ENCODE assay signal across 15 cellular contexts in the genomic region with DNA sequence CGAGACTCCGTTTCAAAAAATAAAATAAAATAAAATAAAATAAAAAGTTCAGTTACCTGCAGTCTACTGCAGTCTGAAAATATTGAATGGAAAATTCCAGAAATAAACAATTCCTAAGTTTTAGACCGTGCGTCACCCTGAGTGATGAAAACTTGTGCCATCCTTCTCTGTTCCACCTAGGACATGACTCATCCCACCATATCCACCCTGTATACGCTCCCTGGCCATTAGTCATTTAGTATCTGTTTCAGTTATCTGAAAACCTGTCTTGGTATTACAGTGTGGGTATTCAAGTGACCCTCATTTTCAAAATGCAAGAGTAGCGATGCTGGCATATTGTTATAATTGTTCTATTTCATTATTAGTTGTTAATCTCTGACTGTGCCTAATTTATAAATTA. TPM values are rescaled to one million over a fixed set of nuclear protein-coding genes. Genes with fewer than 3 reads are reported as not detected.
DNase-seq lines count a peak whose midpoint lies in the region; ATAC-seq and TF ChIP-seq lines count a peak whose summit lies in the region.
"Had no signal": no experiment of that assay in that cellular context is flagged by ENCODE, and none has a peak within 500 bp of the region (broad histone marks: within the 10 kb centered on the region; RNA-seq: fewer than 3 reads in every experiment).

No MANE protein-coding gene starts in this region.

- POLR2A ChIA-PET in activated CD4-positive, alpha-beta T cell treated with anti-CD3 and anti-CD28 coated beads for 36 hours (lab: Charles Lee), result interaction anchor here (0.6 to 1.0 kb wide), 2 partner anchors 15 to 42 kb away, joined by 3 read pairs; no protein-coding TSS in a partner anchor
- POLR2A ChIA-PET in PC-3 (lab: Charles Lee; ENCODE audit: unreplicated experiment), result interaction anchor here (0.6 to 0.8 kb wide), 2 partner anchors 175 to 238 kb away, joined by 3 to 5 read pairs; no protein-coding TSS in a partner anchor

- in situ Hi-C loops in mammary epithelial cell (cut with MboI; ENCODE audit: low sequenced_read_pairs in 2 of 2), result loop anchor here (5.0 kb wide), 2 partner anchors 42 to 47 kb away; no protein-coding TSS in a partner anchor

- peaks cover 1% of the 10 kb centered on the region for H3K9me3 Mint-ChIP-seq in activated CD4-positive, alpha-beta T cell treated with anti-CD3 and anti-CD28 coated beads for 36 hours (ENCODE audit: low read depth)

- no peak for DNase-seq in activated CD4-positive, alpha-beta T cell treated with anti-CD3 and anti-CD28 coated beads for 36 hours
- DNase-seq in activated CD4-positive, alpha-beta T cell treated with anti-CD3 and anti-CD28 coated beads, Interleukin-2, amount 50 U/mL, for 1 hour, result no peak
- DNase-seq in PC-3 (peak; percentile 92), mammary epithelial cell (peak; percentile 95), renal cortical epithelial cell (ENCODE audit: low read depth) (peak; percentile 60), NCI-H1105 (lab: John Stamatoyannopoulos, UW) (no peak), SKM-1 (lab: John Stamatoyannopoulos, UW; ENCODE audit: unreplicated experiment) (no peak)
- DNase-seq: activated naive CD8-positive, alpha-beta T cell treated with anti-CD3 and anti-CD28 coated beads, Interleukin-2, amount 10 ng/mL, durations not matched to agents 7 days and 5 days; cortex of kidney; NCI-H526 treated with DMSO at 0.1 percent for 48 hours; Right ventricle myocardium superior; spleen had no signal

- peak overlapping the region; percentile 90 for H3K27ac ChIP-seq in PC-3 (ENCODE audit: low read length)
- peak overlapping the region; percentile 100 for H3K27ac ChIP-seq in mammary epithelial cell (ENCODE audit: insufficient read depth, low read depth, low read length)
- H3K27ac ChIP-seq: neutrophil, spleen had no signal

- CTCF ChIA-PET in activated CD4-positive, alpha-beta T cell treated with anti-CD3 and anti-CD28 coated beads for 36 hours (lab: Charles Lee), result interaction anchor here (0.6 to 1.7 kb wide), 6 partner anchors 12 to 195 kb away, joined by 3 to 12 read pairs (median 4); partner anchors contain the start of gene TEX48
- CTCF ChIA-PET in PC-3 (lab: Charles Lee), result no interaction called here
- CTCF ChIA-PET in mammary epithelial cell (lab: Charles Lee; ENCODE audit: low non-redundant PET), result interaction anchor here (0.6 kb wide), 1 partner anchor 298 kb away, joined by 7 read pairs; no protein-coding TSS in a partner anchor

- 28% methylated on average over 6 of the region's 6 CpGs for WGBS in mammary epithelial cell (ENCODE audit: low coverage, missing lambda C conversion rate)

- no peaks in the 10 kb centered on the region for H3K9me3 ChIP-seq in PC-3 (ENCODE audit: low read length)
- no peaks in the 10 kb centered on the region for H3K9me3 ChIP-seq in mammary epithelial cell (replicated peaks; ENCODE audit: insufficient read depth, low read length)
- H3K9me3 ChIP-seq: neutrophil had no signal

- intact Hi-C loops in activated CD4-positive, alpha-beta T cell treated with anti-CD3 and anti-CD28 coated beads for 36 hours (cut with DNase I, micrococcal nuclease), result loop anchor here (1.0 to 10.0 kb wide), 3 partner anchors 15 to 791 kb away; no protein-coding TSS in a partner anchor
- intact Hi-C loops in PC-3 (cut with micrococcal nuclease) (loop anchor here (1.0 to 2.0 kb wide), 3 partner anchors 15 to 48 kb away; no protein-coding TSS in a partner anchor), mammary epithelial cell (cut with micrococcal nuclease) (loop anchor here (1.0 to 5.0 kb wide), 5 partner anchors 43 to 383 kb away; partner anchors contain the start of gene TNC)

- H3K36me3 ChIP-seq in PC-3 (ENCODE audit: low read depth, low read length) (no peaks in the 10 kb centered on the region), mammary epithelial cell (ENCODE audit: insufficient read depth, low read length) (no peaks in the 10 kb centered on the region)
- H3K36me3 ChIP-seq: neutrophil, spleen had no signal

- no peak for TF ChIP-seq CTCF in PC-3 (conservative IDR thresholded peaks at IDR 0.05; ENCODE audit: low read depth, low read length)
- no peak for TF ChIP-seq CTCF in mammary epithelial cell (conservative IDR thresholded peaks at IDR 0.05 in 1 of 2, IDR thresholded peaks at IDR 0.05 in 1 of 2; ENCODE audit: extremely low read depth in 1 of 2, insufficient read depth in 1 of 2, low read depth in 1 of 2, low read length in 2 of 2)

- no peaks in the 10 kb centered on the region for H3K27me3 ChIP-seq in PC-3 (ENCODE audit: low read length)
- no peaks in the 10 kb centered on the region for H3K27me3 ChIP-seq in mammary epithelial cell (ENCODE audit: insufficient read depth, low read length)
- H3K27me3 ChIP-seq: spleen had no signal

- H3F3A ChIP-seq in PC-3 (ENCODE audit: low read length, unreplicated experiment), result no peaks in the 10 kb centered on the region

- H3K9ac ChIP-seq in PC-3 (ENCODE audit: low read length), result peak overlapping the region; percentile 70
- peak overlapping the region; percentile 59 for H3K9ac ChIP-seq in mammary epithelial cell (ENCODE audit: insufficient read depth, low read length)

- no peaks in the 10 kb centered on the region for H3K9me2 ChIP-seq in PC-3 (replicated peaks; ENCODE audit: low read length)

- H3K27ac Mint-ChIP-seq in activated CD4-positive, alpha-beta T cell treated with anti-CD3 and anti-CD28 coated beads for 36 hours, result no peak overlapping the region
- H3K27ac Mint-ChIP-seq: activated naive CD8-positive, alpha-beta T cell treated with anti-CD3 and anti-CD28 coated beads, Interleukin-2, amount 10 ng/mL, durations not matched to agents 7 days and 5 days; memory B cell had no signal

- H3K4me1 ChIP-seq in PC-3 (ENCODE audit: insufficient read depth, low read length) (peaks cover 54% of the 10 kb centered on the region), mammary epithelial cell (ENCODE audit: insufficient read depth, low read length) (peaks cover 29% of the 10 kb centered on the region)

- peaks cover 4% of the 10 kb centered on the region for H3K36me3 Mint-ChIP-seq in activated CD4-positive, alpha-beta T cell treated with anti-CD3 and anti-CD28 coated beads for 36 hours (ENCODE audit: low read depth)

- peak; percentile 87 for ATAC-seq in activated CD4-positive, alpha-beta T cell treated with anti-CD3 and anti-CD28 coated beads for 36 hours
- ATAC-seq in PC-3, result peak; percentile 77
- ATAC-seq in GM18511 (IDR thresholded peaks at IDR 0.05; ENCODE audit: unreplicated experiment), result no peak

- peaks cover 45% of the 10 kb centered on the region for H3K4me1 Mint-ChIP-seq in activated CD4-positive, alpha-beta T cell treated with anti-CD3 and anti-CD28 coated beads for 36 hours

- H3K4me2 ChIP-seq in PC-3 (ENCODE audit: low read length), result peak overlapping the region; percentile 45
- peak overlapping the region; percentile 49 for H3K4me2 ChIP-seq in mammary epithelial cell (ENCODE audit: insufficient read depth, low read depth, low read length)

- no peaks in the 10 kb centered on the region for H3K27me3 Mint-ChIP-seq in activated CD4-positive, alpha-beta T cell treated with anti-CD3 and anti-CD28 coated beads for 36 hours
- H3K27me3 Mint-ChIP-seq: activated naive CD8-positive, alpha-beta T cell treated with anti-CD3 and anti-CD28 coated beads, Interleukin-2, amount 10 ng/mL, durations not matched to agents 7 days and 5 days; memory B cell had no signal

- no peak overlapping the region for H3K4me3 Mint-ChIP-seq in activated CD4-positive, alpha-beta T cell treated with anti-CD3 and anti-CD28 coated beads for 36 hours
- H3K4me3 Mint-ChIP-seq: activated naive CD8-positive, alpha-beta T cell treated with anti-CD3 and anti-CD28 coated beads, Interleukin-2, amount 10 ng/mL, durations not matched to agents 7 days and 5 days; memory B cell had no signal

- H3K4me3 ChIP-seq in PC-3 (ENCODE audit: low read length) (no peak overlapping the region), mammary epithelial cell (replicated peaks in 1 of 3; ENCODE audit: insufficient read depth in 1 of 3, low read depth in 2 of 3, low read length in 3 of 3) (no peak overlapping the region)
- H3K4me3 ChIP-seq: spleen had no signal

- H3K79me2 ChIP-seq in PC-3 (ENCODE audit: low read length) (no peaks in the 10 kb centered on the region), mammary epithelial cell (ENCODE audit: insufficient read depth, low read length) (no peaks in the 10 kb centered on the region)

- BruUV-seq in PC-3 (replicated peaks; lab: Mats Ljungman, UMichigan) (no TSS peak), mammary epithelial cell (replicated peaks; lab: Mats Ljungman, UMichigan) (no TSS peak)

- dilution Hi-C loops in mammary epithelial cell (cut with HindIII; ENCODE audit: low sequenced_read_pairs), result no loop called here

- H4K20me1 ChIP-seq in PC-3 (ENCODE audit: low read length) (no peaks in the 10 kb centered on the region), mammary epithelial cell (ENCODE audit: insufficient read depth, low read length) (no peaks in the 10 kb centered on the region)

- no peak overlapping the region for H2AFZ ChIP-seq in PC-3 (ENCODE audit: low read length)
- H2AFZ ChIP-seq in mammary epithelial cell (ENCODE audit: low read depth, low read length), result no peak overlapping the region

RNA-seq across cellular contexts. Expression of gene TEX48, which starts 51.8 kb away (rescaled TPM):
- under 1 TPM; 0.69 to 0.75 TPM for total RNA-seq in activated CD4-positive, alpha-beta T cell treated with anti-CD3 and anti-CD28 coated beads for 36 hours
- total RNA-seq in PC-3 (2014; rRNA removed) (2.4 TPM in 1 of 2 replicates, not detected in the other), mammary epithelial cell (not detected), renal cortical epithelial cell (not detected in 2 replicates)
- not detected for polyA plus RNA-seq in mammary epithelial cell
- polyA minus RNA-seq in mammary epithelial cell, result not detected
- total RNA-seq: activated naive CD8-positive, alpha-beta T cell treated with anti-CD3 and anti-CD28 coated beads, Interleukin-2, amount 10 ng/mL, durations not matched to agents 7 days and 5 days; Right ventricle myocardium superior; spleen had no signal
- polyA plus RNA-seq: spleen had no signal

Comparison
In these comparisons a context has a peak if more than half of its experiments do, and no peak if none do; other contexts are left out.
1. DNase-seq: peak in PC-3 (single experiment), mammary epithelial cell (single experiment) and renal cortical epithelial cell (single experiment); none in activated CD4-positive, alpha-beta T cell treated with anti-CD3 and anti-CD28 coated beads for 36 hours (single experiment), activated CD4-positive, alpha-beta T cell treated with anti-CD3 and anti-CD28 coated beads, Interleukin-2, amount 50 U/mL, for 1 hour (single experiment), NCI-H1105 (single experiment) and SKM-1 (single experiment).